Comparison of ENCODE assay signal across 8 cellular contexts in the genomic region with DNA sequence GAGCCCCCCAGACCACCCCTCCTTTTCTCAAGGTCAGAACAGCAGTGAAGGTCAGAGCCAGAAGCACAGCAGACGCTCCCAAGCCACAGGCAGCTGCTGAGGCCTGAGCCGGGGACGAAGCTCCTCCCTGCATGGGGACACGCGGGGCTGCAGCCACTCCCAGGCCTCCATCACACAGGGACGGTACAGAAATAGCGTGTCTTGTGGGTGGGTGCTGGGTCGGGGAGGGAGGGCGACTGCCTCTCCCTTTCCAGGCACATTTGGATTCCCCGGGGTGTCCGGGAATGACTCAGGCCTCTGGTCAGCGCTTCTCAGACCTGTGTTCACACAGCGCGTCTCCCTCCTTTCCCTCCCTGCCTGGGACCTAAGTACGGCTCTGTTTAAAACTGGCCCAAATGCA. TPM values are rescaled to one million over a fixed set of nuclear protein-coding genes. Genes with fewer than 3 reads are reported as not detected.
DNase-seq lines count a peak whose midpoint lies in the region; ATAC-seq and TF ChIP-seq lines count a peak whose summit lies in the region.

No MANE protein-coding gene starts in this region.

- no peak overlapping the region for H2AFZ ChIP-seq in osteoblast (ENCODE audit: low read length)

- peak overlapping the region; percentile 61 for H3K4me2 ChIP-seq in osteoblast (ENCODE audit: insufficient read depth, low read length)

- no peak overlapping the region for H3K27ac Mint-ChIP-seq in activated CD4-positive, alpha-beta T cell treated with anti-CD3 and anti-CD28 coated beads for 36 hours
- peak overlapping the region in 1 of 2 donors; percentile 83 for H3K27ac Mint-ChIP-seq in effector memory CD8-positive, alpha-beta T cell

- H3K36me3 ChIP-seq in osteoblast (ENCODE audit: insufficient read depth, low read length): no peaks in the 10 kb centered on the region

- peaks cover 45% of the 10 kb centered on the region for H4K20me1 ChIP-seq in osteoblast (ENCODE audit: insufficient read depth, low read length)

- CTCF ChIA-PET in activated CD4-positive, alpha-beta T cell treated with anti-CD3 and anti-CD28 coated beads for 36 hours (lab: Charles Lee): no interaction called here
- CTCF ChIA-PET in RWPE1 (lab: Yijun Ruan, JAX): no interaction called here

- intact Hi-C loops in activated CD4-positive, alpha-beta T cell treated with anti-CD3 and anti-CD28 coated beads for 36 hours (cut with DNase I, micrococcal nuclease): no loop called here

- no peaks in the 10 kb centered on the region for H3K27me3 ChIP-seq in osteoblast (ENCODE audit: insufficient read depth, low read length)

- H3K36me3 Mint-ChIP-seq in activated CD4-positive, alpha-beta T cell treated with anti-CD3 and anti-CD28 coated beads for 36 hours (ENCODE audit: low read depth): peaks cover 6% of the 10 kb centered on the region
- peaks cover 66% of the 10 kb centered on the region for H3K36me3 Mint-ChIP-seq in effector memory CD8-positive, alpha-beta T cell (ENCODE audit: insufficient read depth)

- H3K4me1 ChIP-seq in osteoblast (ENCODE audit: insufficient read depth, low read length): peaks cover 12% of the 10 kb centered on the region

- H3K4me3 ChIP-seq in fibroblast of pulmonary artery (replicated peaks; ENCODE audit: low read depth, low read length): no peak overlapping the region
- H3K4me3 ChIP-seq in osteoblast (ENCODE audit: insufficient read depth, low read length): peak overlapping the region; percentile 51

- no peak for ATAC-seq in activated CD4-positive, alpha-beta T cell treated with anti-CD3 and anti-CD28 coated beads for 36 hours
- ATAC-seq in HG03432 (IDR thresholded peaks at IDR 0.05; ENCODE audit: unreplicated experiment): no peak
- ATAC-seq in effector memory CD8-positive, alpha-beta T cell (replicated peaks): no peak

- no peaks in the 10 kb centered on the region for H3K9me3 ChIP-seq in osteoblast (ENCODE audit: low read depth, low read length)

- TF ChIP-seq CTCF in RWPE1 (conservative IDR thresholded peaks at IDR 0.05; ENCODE audit: low read depth): no peak
- no peak for TF ChIP-seq CTCF in fibroblast of pulmonary artery (IDR thresholded peaks at IDR 0.05; ENCODE audit: low read length, missing control alignments)
- no peak for TF ChIP-seq CTCF in osteoblast (IDR thresholded peaks at IDR 0.05; ENCODE audit: extremely low read depth, low read depth, low read length)

- peaks cover 66% of the 10 kb centered on the region for H3K4me1 Mint-ChIP-seq in activated CD4-positive, alpha-beta T cell treated with anti-CD3 and anti-CD28 coated beads for 36 hours
- H3K4me1 Mint-ChIP-seq in effector memory CD8-positive, alpha-beta T cell (ENCODE audit: low read depth in 2 of 2): peaks cover 55 to 69% of the 10 kb centered on the region in 2 donors

- POLR2A ChIA-PET in activated CD4-positive, alpha-beta T cell treated with anti-CD3 and anti-CD28 coated beads for 36 hours (lab: Charles Lee): interaction anchor here (0.7 kb wide), 1 partner anchor 27 kb away, joined by 3 read pairs; no protein-coding TSS in a partner anchor
- POLR2A ChIA-PET in RWPE1 (lab: Yijun Ruan, JAX; ENCODE audit: low non-redundant PET): no interaction called here

- H3K9me3 Mint-ChIP-seq in activated CD4-positive, alpha-beta T cell treated with anti-CD3 and anti-CD28 coated beads for 36 hours (ENCODE audit: low read depth): peaks cover 2% of the 10 kb centered on the region
- H3K9me3 Mint-ChIP-seq in effector memory CD8-positive, alpha-beta T cell: no peaks in the 10 kb centered on the region

- DNase-seq in activated CD4-positive, alpha-beta T cell treated with anti-CD3 and anti-CD28 coated beads for 36 hours: peak; percentile 26
- DNase-seq in activated CD4-positive, alpha-beta T cell treated with anti-CD3 and anti-CD28 coated beads, Interleukin-2, amount 50 U/mL, for 1 hour: no peak
- DNase-seq in RWPE1 (ENCODE audit: low spot score): no peak
- DNase-seq in fibroblast of pulmonary artery (ENCODE audit: low read depth): peak; percentile 90
- peak; percentile 100 for DNase-seq in osteoblast (ENCODE audit: insufficient read length, low spot score, missing footprints)
- DNase-seq in stimulated activated CD8-positive, alpha-beta memory T cell treated with anti-CD3 and anti-CD28 coated beads, Interleukin-4, amount 100 ng/mL, for 48 hours: no peak
- no peak for DNase-seq in effector memory CD8-positive, alpha-beta T cell

- no peaks in the 10 kb centered on the region for H3K27me3 Mint-ChIP-seq in activated CD4-positive, alpha-beta T cell treated with anti-CD3 and anti-CD28 coated beads for 36 hours
- H3K27me3 Mint-ChIP-seq in effector memory CD8-positive, alpha-beta T cell: no peaks in the 10 kb centered on the region

- H3K27ac ChIP-seq in RWPE1 (peak overlapping the region; percentile 61), osteoblast (ENCODE audit: low read depth, low read length) (no peak overlapping the region)

- H3K4me3 Mint-ChIP-seq in activated CD4-positive, alpha-beta T cell treated with anti-CD3 and anti-CD28 coated beads for 36 hours: no peak overlapping the region
- H3K4me3 Mint-ChIP-seq in effector memory CD8-positive, alpha-beta T cell: peak overlapping the region in 1 of 2 donors; percentile 42

- peaks cover 88% of the 10 kb centered on the region for H3K79me2 ChIP-seq in osteoblast (ENCODE audit: insufficient read depth, low read length)

RNA-seq across cellular contexts. Expression of a gene that starts 33.2 kb away (rescaled TPM):
- 10 to 100 TPM; 33.0 to 34.7 TPM for total RNA-seq in activated CD4-positive, alpha-beta T cell treated with anti-CD3 and anti-CD28 coated beads for 36 hours
- 40.7 and 41.3 TPM in 2 replicates for total RNA-seq in osteoblast

Comparison
In these comparisons a context has a peak if more than half of its experiments do, and no peak if none do; other contexts are left out.
1. DNase-seq: peak in activated CD4-positive, alpha-beta T cell treated with anti-CD3 and anti-CD28 coated beads for 36 hours (single experiment), fibroblast of pulmonary artery (single experiment) and osteoblast (single experiment); none in activated CD4-positive, alpha-beta T cell treated with anti-CD3 and anti-CD28 coated beads, Interleukin-2, amount 50 U/mL, for 1 hour (single experiment), RWPE1 (single experiment), stimulated activated CD8-positive, alpha-beta memory T cell treated with anti-CD3 and anti-CD28 coated beads, Interleukin-4, amount 100 ng/mL, for 48 hours (single experiment) and effector memory CD8-positive, alpha-beta T cell (0 of 3).